ENCODE assay signal across 11 cellular contexts in the genomic region with DNA sequence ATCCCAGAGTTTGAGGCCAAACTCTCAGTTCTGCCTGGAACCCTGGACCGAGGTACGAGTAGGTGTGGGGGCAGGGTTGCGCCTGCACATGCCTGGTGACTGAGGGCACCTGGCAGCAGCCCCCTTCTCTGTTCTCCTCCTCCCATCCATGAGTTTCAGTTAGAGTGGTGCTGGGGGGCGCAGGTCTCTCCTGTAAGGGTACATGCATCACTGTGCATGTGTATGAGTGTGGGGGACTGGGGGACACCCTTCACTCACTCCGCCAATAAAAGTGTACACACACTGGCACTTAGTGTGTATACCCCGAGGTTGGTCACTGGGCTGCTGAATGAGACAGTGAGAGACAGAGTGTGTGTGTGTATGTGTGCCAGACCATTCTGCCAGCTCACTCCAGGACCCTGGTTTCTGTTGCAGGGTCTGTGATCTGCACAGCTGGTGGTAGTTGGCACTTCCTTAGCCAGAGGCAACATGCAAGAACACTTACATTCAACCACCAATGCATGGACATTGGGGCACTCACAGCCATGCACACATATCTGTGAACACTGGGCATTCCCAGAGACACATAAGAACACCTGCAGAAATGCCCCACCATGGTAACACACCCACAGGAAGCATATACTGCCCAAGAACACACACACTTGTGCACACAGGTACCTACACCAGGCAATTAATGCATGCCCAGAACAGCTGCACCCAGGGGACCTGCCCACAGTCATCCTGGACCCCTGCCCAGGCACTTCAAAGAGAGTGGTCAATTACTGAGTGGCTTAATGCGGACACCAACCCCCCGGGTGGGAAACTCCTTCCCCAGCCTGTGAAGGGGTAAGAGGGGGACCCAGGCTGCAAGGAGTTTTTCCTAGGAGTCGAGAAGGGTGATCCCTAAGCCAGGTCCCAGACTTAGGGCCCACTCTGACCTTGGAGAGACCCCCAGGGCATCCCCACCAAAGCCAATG. TPM values are rescaled to one million over a fixed set of nuclear protein-coding genes. Genes with fewer than 3 reads are reported as not detected.
DNase-seq lines count a peak whose midpoint lies in the region; ATAC-seq and TF ChIP-seq lines count a peak whose summit lies in the region.
"Had no signal": no experiment of that assay in that cellular context is flagged by ENCODE, and none has a peak within 500 bp of the region (broad histone marks: within the 10 kb centered on the region; RNA-seq: fewer than 3 reads in every experiment).

No MANE protein-coding gene starts in this region.

- peaks cover 10% of the 10 kb centered on the region for H3K36me3 Mint-ChIP-seq in CD4-positive, CD25-positive, alpha-beta regulatory T cell
- peaks cover 10% of the 10 kb centered on the region for H3K36me3 Mint-ChIP-seq in activated T-cell treated with anti-CD3 and anti-CD28 coated beads, Interleukin-2, amount 50 U/mL, for 24 hours (ENCODE audit: low read depth)
- H3K36me3 Mint-ChIP-seq in memory B cell: peaks cover 12% of the 10 kb centered on the region

- H4K20me1 ChIP-seq in HCT116 (ENCODE audit: insufficient read depth): no peaks in the 10 kb centered on the region

- no peak overlapping the region; the same call in 1 of the 2 replicates for H3K9ac ChIP-seq in HCT116 (ENCODE audit: low read length)

- no peak for TF ChIP-seq CTCF in HCT116 (IDR thresholded peaks at IDR 0.05 in 2 of 3, conservative IDR thresholded peaks at IDR 0.05 in 1 of 3; ENCODE audit: borderline replicate concordance in 1 of 3, insufficient read depth in 1 of 3, low read depth in 2 of 3, low read length in 2 of 3)
- TF ChIP-seq CTCF in testis (IDR thresholded peaks at IDR 0.05): no peak

- POLR2A ChIA-PET in HCT116 (lab: Charles Lee): no interaction called here

- peak overlapping the region; percentile 69 for H3K27ac ChIP-seq in CD4-positive, CD25-positive, alpha-beta regulatory T cell (ENCODE audit: insufficient read depth, low read length, poor library complexity, severe bottlenecking)
- H3K27ac ChIP-seq in HCT116 (ENCODE audit: low read depth, low read length) (no peak overlapping the region), testis (peak overlapping the region in 1 of 2 donors; percentile 12)
- H3K27ac ChIP-seq: GM23248 had no signal

- peak overlapping the region in 1 of 3 donors; percentile 48 for H3K27ac Mint-ChIP-seq in CD4-positive, CD25-positive, alpha-beta regulatory T cell
- peak overlapping the region; percentile 3 for H3K27ac Mint-ChIP-seq in activated T-cell treated with anti-CD3 and anti-CD28 coated beads, Interleukin-2, amount 50 U/mL, for 24 hours
- H3K27ac Mint-ChIP-seq in memory B cell: peak overlapping the region; percentile 60

- H3K79me2 ChIP-seq in HCT116 (ENCODE audit: insufficient read depth, low read length): no peaks in the 10 kb centered on the region

- TF ChIP-seq POLR2A in HCT116 (IDR thresholded peaks at IDR 0.05; ENCODE audit: borderline replicate concordance, extremely low read depth, insufficient read depth, insufficient read length) (no peak), testis (IDR thresholded peaks at IDR 0.05) (no peak)

- WGBS in testis, 2 donors: 60 to 64% methylated on average over 7 to 9 of the region's 9 CpGs

- H3K36me3 ChIP-seq in CD4-positive, CD25-positive, alpha-beta regulatory T cell (ENCODE audit: control insufficient read depth, insufficient read depth, low read length): peaks cover 9% of the 10 kb centered on the region
- no peaks in the 10 kb centered on the region for H3K36me3 ChIP-seq in HCT116 (ENCODE audit: control insufficient read depth in 1 of 2, insufficient read depth in 2 of 2, low read length in 2 of 2)
- H3K36me3 ChIP-seq in testis (ENCODE audit: low read depth, missing control alignments): no peaks in the 10 kb centered on the region
- H3K36me3 ChIP-seq: Peyer's patch had no signal

- H3K9me3 Mint-ChIP-seq in CD4-positive, CD25-positive, alpha-beta regulatory T cell: no peaks in the 10 kb centered on the region
- no peaks in the 10 kb centered on the region for H3K9me3 Mint-ChIP-seq in activated T-cell treated with anti-CD3 and anti-CD28 coated beads, Interleukin-2, amount 50 U/mL, for 24 hours
- H3K9me3 Mint-ChIP-seq in memory B cell: no peaks in the 10 kb centered on the region

- intact Hi-C loops in HCT116 (cut with micrococcal nuclease): loop anchor here (1.0 to 5.0 kb wide), 3 partner anchors 36 to 367 kb away; a partner anchor contains a TSS
- intact Hi-C loops in testis (cut with DNase I; ENCODE audit: low total_unique reads): loop anchor here (10.0 kb wide), 1 partner anchor 179 kb away; no protein-coding TSS in a partner anchor

- CTCF ChIA-PET in HCT116 (lab: Charles Lee): no interaction called here

- RAD21 ChIA-PET in HCT116 (lab: Charles Lee; ENCODE audit: low non-redundant PET in 1 of 2, low total read pairs in 2 of 2, uncharacterized antibody in 2 of 2, unreplicated experiment in 2 of 2): no interaction called here

- H3K4me1 Mint-ChIP-seq in CD4-positive, CD25-positive, alpha-beta regulatory T cell: peaks cover 0 to 18% (median 5%) of the 10 kb centered on the region in 4 donors
- H3K4me1 Mint-ChIP-seq in activated T-cell treated with anti-CD3 and anti-CD28 coated beads, Interleukin-2, amount 50 U/mL, for 24 hours (ENCODE audit: low read depth): peaks cover 10% of the 10 kb centered on the region
- H3K4me1 Mint-ChIP-seq in memory B cell: peaks cover 23% of the 10 kb centered on the region

- peaks cover 7% of the 10 kb centered on the region for H3K4me1 ChIP-seq in CD4-positive, CD25-positive, alpha-beta regulatory T cell (ENCODE audit: control insufficient read depth, insufficient read depth, low read length, poor library complexity, severe bottlenecking)
- H3K4me1 ChIP-seq in HCT116 (ENCODE audit: control insufficient read depth in 1 of 2, insufficient read depth in 2 of 2, low read length in 2 of 2) (peaks cover 0 to 10% of the 10 kb centered on the region in 2 experiments; a peak in 1 of 4 replicates), testis (peaks cover 8% of the 10 kb centered on the region)

- H3K27me3 ChIP-seq in CD4-positive, CD25-positive, alpha-beta regulatory T cell (ENCODE audit: control insufficient read depth, insufficient read depth, low read length): no peaks in the 10 kb centered on the region
- H3K27me3 ChIP-seq in HCT116 (ENCODE audit: insufficient read depth, low read length): 0 out of 2 replicates have a peak, but pooled peaks cover 6% of the 10 kb centered on the region
- no peaks in the 10 kb centered on the region for H3K27me3 ChIP-seq in testis

- H3K9me3 ChIP-seq in CD4-positive, CD25-positive, alpha-beta regulatory T cell (ENCODE audit: control insufficient read depth in 2 of 2, low read length in 2 of 2): no peaks in the 10 kb centered on the region
- no peaks in the 10 kb centered on the region for H3K9me3 ChIP-seq in HCT116 (ENCODE audit: control insufficient read depth in 1 of 2, insufficient read depth in 1 of 2, low read depth in 1 of 2, low read length in 2 of 2)
- no peaks in the 10 kb centered on the region for H3K9me3 ChIP-seq in testis
- H3K9me3 ChIP-seq: Peyer's patch had no signal

- TF ChIP-seq RAD21 in HCT116 (IDR thresholded peaks at IDR 0.05; ENCODE audit: low read depth): no peak

- H3K4me2 ChIP-seq in HCT116 (ENCODE audit: low read length): peak overlapping the region; percentile 92

- H3K4me3 ChIP-seq in CD4-positive, CD25-positive, alpha-beta regulatory T cell (ENCODE audit: low read depth, low read length): no peak overlapping the region
- no peak overlapping the region for H3K4me3 ChIP-seq in HCT116 (replicated peaks in 1 of 2; ENCODE audit: low read depth in 1 of 2, low read length in 2 of 2)
- peak overlapping the region in 1 of 2 donors; percentile 71 for H3K4me3 ChIP-seq in testis

- no peaks in the 10 kb centered on the region for H3K9me2 ChIP-seq in HCT116 (ENCODE audit: insufficient read depth)

- ATAC-seq in CD4-positive, CD25-positive, alpha-beta regulatory T cell (ENCODE audit: low read depth in 2 of 2): no peak
- ATAC-seq in HCT116 (no peak), memory B cell (ENCODE audit: low read depth) (no peak), HG02870 (IDR thresholded peaks at IDR 0.05; ENCODE audit: unreplicated experiment) (no peak)

- H3K27me3 Mint-ChIP-seq in CD4-positive, CD25-positive, alpha-beta regulatory T cell: peaks cover 29% of the 10 kb centered on the region
- peaks cover 29% of the 10 kb centered on the region for H3K27me3 Mint-ChIP-seq in activated T-cell treated with anti-CD3 and anti-CD28 coated beads, Interleukin-2, amount 50 U/mL, for 24 hours
- H3K27me3 Mint-ChIP-seq in memory B cell: peaks cover 22% of the 10 kb centered on the region

- no peak overlapping the region for H2AFZ ChIP-seq in HCT116 (ENCODE audit: low read depth, low read length, poor library complexity, severe bottlenecking)

- no peak for DNase-seq in CD4-positive, CD25-positive, alpha-beta regulatory T cell
- DNase-seq in HCT116 (ENCODE audit: low read depth, low spot score) (no peak), memory B cell (ENCODE audit: low spot score in 2 of 2) (no peak), NCI-H524 (lab: John Stamatoyannopoulos, UW) (no peak), testis (no peak), hippocampal formation (lab: John Stamatoyannopoulos, UW) (no peak)
- DNase-seq in activated T-cell treated with anti-CD3 and anti-CD28 coated beads, Interleukin-2, amount 50 U/mL, for 24 hours: peak; percentile 24
- DNase-seq: DMS153 had no signal

- H3K4me3 Mint-ChIP-seq in CD4-positive, CD25-positive, alpha-beta regulatory T cell: peak overlapping the region; percentile 43 to 78 (median 69)
- peak overlapping the region; percentile 67 for H3K4me3 Mint-ChIP-seq in activated T-cell treated with anti-CD3 and anti-CD28 coated beads, Interleukin-2, amount 50 U/mL, for 24 hours
- peak overlapping the region; percentile 72 for H3K4me3 Mint-ChIP-seq in memory B cell

- no TSS peak for BruUV-seq in HCT116 (replicated peaks; lab: Mats Ljungman, UMichigan)

RNA-seq across cellular contexts. Expression of a gene that starts 1.2 kb away (rescaled TPM):
- 0.42 TPM for total RNA-seq in CD4-positive, CD25-positive, alpha-beta regulatory T cell
- polyA plus RNA-seq in CD4-positive, CD25-positive, alpha-beta regulatory T cell: not detected
- total RNA-seq in HCT116 (2021; ENCODE audit: unreplicated experiment): 1.5 TPM
- polyA plus RNA-seq in HCT116 (2012): 0.73 and 1.7 TPM in 2 replicates
- total RNA-seq in testis: 10 to 100 TPM; 32.6 to 40.1 TPM
- 46.8 TPM for polyA plus RNA-seq in testis (ENCODE audit: insufficient read depth, low read depth, low replicate concordance)

RNA-seq across cellular contexts. Expression of a gene that starts 19.8 kb away (rescaled TPM):
- total RNA-seq in CD4-positive, CD25-positive, alpha-beta regulatory T cell: 570 TPM
- polyA plus RNA-seq in CD4-positive, CD25-positive, alpha-beta regulatory T cell: 100 to 1,000 TPM; 140 to 170 (median 157) TPM
- total RNA-seq in HCT116 (2021; ENCODE audit: unreplicated experiment) (12.8 TPM), testis (10 to 100 TPM; 24.0 to 26.3 TPM)
- 14.6 and 18.7 TPM in 2 replicates for polyA plus RNA-seq in HCT116 (2012)
- 14.4 TPM for polyA plus RNA-seq in testis (ENCODE audit: insufficient read depth, low read depth, low replicate concordance)
- total RNA-seq: GM23248 had no signal

RNA-seq across cellular contexts. Expression of a gene that starts 35.6 kb away (rescaled TPM):
- 10.9 TPM for total RNA-seq in CD4-positive, CD25-positive, alpha-beta regulatory T cell
- polyA plus RNA-seq in CD4-positive, CD25-positive, alpha-beta regulatory T cell: under 1 TPM in 2 of 4 donors, not detected in 2; 0.17 to 0.43 TPM
- total RNA-seq in HCT116 (2021; ENCODE audit: unreplicated experiment) (1.7 TPM), testis (10 to 100 TPM; 12.1 to 14.4 TPM)
- polyA plus RNA-seq in HCT116 (2012): 0.51 and 0.56 TPM in 2 replicates
- 14.2 TPM for polyA plus RNA-seq in testis (ENCODE audit: insufficient read depth, low read depth, low replicate concordance)
- total RNA-seq: GM23248 had no signal
- polyA plus RNA-seq: GM23248 had no signal

RNA-seq across cellular contexts. Expression of a gene that starts 54.2 kb away (rescaled TPM):
- 1,361 TPM for total RNA-seq in CD4-positive, CD25-positive, alpha-beta regulatory T cell
- 100 to 1,000 TPM in 1 of 4 donors, 10 to 100 TPM in 3; 75.0 to 100 (median 89.3) TPM for polyA plus RNA-seq in CD4-positive, CD25-positive, alpha-beta regulatory T cell
- 403 TPM for total RNA-seq in HCT116 (2021; ENCODE audit: unreplicated experiment)
- polyA plus RNA-seq in HCT116 (2012): 177 and 219 TPM in 2 replicates
- 100 to 1,000 TPM; 431 to 499 TPM for total RNA-seq in testis
- polyA plus RNA-seq in testis (ENCODE audit: insufficient read depth, low read depth, low replicate concordance): 455 TPM

Comparison
In these comparisons a context has a peak if more than half of its experiments do, and no peak if none do; other contexts are left out.
1. RNA of a gene that starts 1.2 kb away (total RNA-seq): 32.6 to 40.1 TPM in testis; 1.5 TPM in HCT116 (single experiment) and 0.42 TPM in CD4-positive, CD25-positive, alpha-beta regulatory T cell (single experiment); every median in the first group is over 10 times any median in the second.
2. RNA of a gene that starts 19.8 kb away (total RNA-seq): 570 TPM in CD4-positive, CD25-positive, alpha-beta regulatory T cell (single experiment); 24.0 to 26.3 TPM in testis and 12.8 TPM in HCT116 (single experiment); every median in the first group is over 10 times any median in the second.
3. Peak in every context shown above with its lines, with median percentiles within 50 percentile points of each other: H3K4me3 Mint-ChIP-seq.